Comparison of ENCODE assay signal across 17 cellular contexts in genomic region chr1:92843429-92844352, GRCh38. TPM values are rescaled to one million over a fixed set of nuclear protein-coding genes. Genes with fewer than 3 reads are reported as not detected.
DNase-seq lines count a peak whose midpoint lies in the region; ATAC-seq and TF ChIP-seq lines count a peak whose summit lies in the region.
"Had no signal": no experiment of that assay in that cellular context is flagged by ENCODE, and none has a peak within 500 bp of the region (broad histone marks: within the 10 kb centered on the region; RNA-seq: fewer than 3 reads in every experiment).

No MANE protein-coding gene starts in this region.

- no peak overlapping the region for H3K56ac ChIP-seq in H9 (ENCODE audit: insufficient read length, low read depth, low read length)

- no peaks in the 10 kb centered on the region for H3K27me3 ChIP-seq in H9 (ENCODE audit: insufficient read depth, low read length)
- H3K27me3 ChIP-seq: heart left ventricle had no signal

- H3K27ac Mint-ChIP-seq in activated T-cell treated with anti-CD3 and anti-CD28 coated beads, Interleukin-2, amount 50 U/mL, for 72 hours = peak overlapping the region; percentile 44
- H3K27ac Mint-ChIP-seq in H9 (peak overlapping the region in 1 of 3 experiments; percentile 74; a peak in 1 of 7 replicates), natural killer cell (peak overlapping the region; percentile 67 to 68)
- H3K27ac Mint-ChIP-seq in activated naive CD8-positive, alpha-beta T cell = peak overlapping the region; percentile 18

- no peaks in the 10 kb centered on the region for H4K20me1 ChIP-seq in H9 (ENCODE audit: control insufficient read depth, insufficient read depth, insufficient read length)

- H3K18ac ChIP-seq in H9 (ENCODE audit: insufficient read length, low read depth, low read length) = no peak overlapping the region

- H3K79me1 ChIP-seq in H9 (ENCODE audit: insufficient read depth, low read depth, low read length, poor library complexity, severe bottlenecking) = no peaks in the 10 kb centered on the region

- no peaks in the 10 kb centered on the region for H3K27me3 Mint-ChIP-seq in activated T-cell treated with anti-CD3 and anti-CD28 coated beads, Interleukin-2, amount 50 U/mL, for 72 hours (ENCODE audit: low read depth)
- H3K27me3 Mint-ChIP-seq in H9 (ENCODE audit: low read depth) (no peaks in the 10 kb centered on the region), natural killer cell (ENCODE audit: low read depth in 2 of 2) (no peaks in the 10 kb centered on the region)
- no peaks in the 10 kb centered on the region for H3K27me3 Mint-ChIP-seq in activated naive CD8-positive, alpha-beta T cell

- no peak overlapping the region for H2BK20ac ChIP-seq in H9 (ENCODE audit: low read depth, low read length, poor library complexity, severe bottlenecking)

- H3K4me1 Mint-ChIP-seq in activated T-cell treated with anti-CD3 and anti-CD28 coated beads, Interleukin-2, amount 50 U/mL, for 72 hours (ENCODE audit: low read depth) = peaks cover 17% of the 10 kb centered on the region
- no peaks in the 10 kb centered on the region for H3K4me1 Mint-ChIP-seq in H9
- peaks cover 26% of the 10 kb centered on the region for H3K4me1 Mint-ChIP-seq in activated naive CD8-positive, alpha-beta T cell (ENCODE audit: low read depth)
- peaks cover 25% of the 10 kb centered on the region in 2 donors for H3K4me1 Mint-ChIP-seq in natural killer cell

- no peak overlapping the region for H2AK5ac ChIP-seq in H9 (ENCODE audit: insufficient read length, low read length)

- H3K23ac ChIP-seq in H9 (ENCODE audit: insufficient read length, low read depth, low read length) = no peak overlapping the region

- no peak overlapping the region for H2AFZ ChIP-seq in H9 (ENCODE audit: low read length)

- no peak overlapping the region for H2BK15ac ChIP-seq in H9 (ENCODE audit: low read depth, low read length)

- H3K27ac ChIP-seq in H9 (ENCODE audit: insufficient read length, low read depth, low read length) = peak overlapping the region; percentile 23
- H3K27ac ChIP-seq: heart left ventricle, WERI-Rb-1 had no signal

- H3K4me1 ChIP-seq in H9 (ENCODE audit: insufficient read depth, low read length) = no peaks in the 10 kb centered on the region

- peaks cover 10 to 40% of the 10 kb centered on the region in 2 donors for H3K36me3 Mint-ChIP-seq in activated T-cell treated with anti-CD3 and anti-CD28 coated beads, Interleukin-2, amount 50 U/mL, for 72 hours (ENCODE audit: insufficient read depth in 2 of 2)
- H3K36me3 Mint-ChIP-seq in H9 (ENCODE audit: insufficient read depth in 1 of 3, low read depth in 3 of 3) = peaks cover 39 to 57% (median 52%) of the 10 kb centered on the region in 3 experiments
- H3K36me3 Mint-ChIP-seq in activated naive CD8-positive, alpha-beta T cell = peaks cover 23% of the 10 kb centered on the region
- H3K36me3 Mint-ChIP-seq in natural killer cell = peaks cover 18% of the 10 kb centered on the region

- no peak overlapping the region for H3K4me2 ChIP-seq in H9 (ENCODE audit: insufficient read depth, insufficient read length, low read length)

- no peak overlapping the region for H3K14ac ChIP-seq in H9 (ENCODE audit: insufficient read depth, low read length)

- H3K9me3 ChIP-seq in H9 (ENCODE audit: control insufficient read depth, low read depth, low read length) = no peaks in the 10 kb centered on the region
- H3K9me3 ChIP-seq: heart left ventricle had no signal

- TF ChIP-seq CTCF in H9 (conservative IDR thresholded peaks at IDR 0.05) (no peak), natural killer cell (IDR thresholded peaks at IDR 0.05) (no peak)

- H4K5ac ChIP-seq in H9 (ENCODE audit: insufficient read length, low read depth, low read length) = no peak overlapping the region

- ATAC-seq in activated T-cell treated with anti-CD3 and anti-CD28 coated beads, Interleukin-2, amount 50 U/mL, for 72 hours (replicated peaks in 1 of 2) = no peak
- no peak for ATAC-seq in natural killer cell
- ATAC-seq in GM21360 (IDR thresholded peaks at IDR 0.05; ENCODE audit: unreplicated experiment) = no peak
- ATAC-seq in HG02763 (IDR thresholded peaks at IDR 0.05; ENCODE audit: unreplicated experiment) = no peak
- ATAC-seq: right cardiac atrium had no signal

- no peak overlapping the region for H3T11ph ChIP-seq in H9 (ENCODE audit: low read length)

- H2BK5ac ChIP-seq in H9 (ENCODE audit: insufficient read length, low read length) = no peak overlapping the region

- intact Hi-C loops in natural killer cell (cut with micrococcal nuclease) = no loop called here

- no peak overlapping the region for H2BK120ac ChIP-seq in H9 (ENCODE audit: low read depth, low read length, poor library complexity, severe bottlenecking)

- H3K23me2 ChIP-seq in H9 (ENCODE audit: insufficient read length, low read depth, low read length, poor library complexity, severe bottlenecking) = no peaks in the 10 kb centered on the region

- H3K9me3 Mint-ChIP-seq in activated T-cell treated with anti-CD3 and anti-CD28 coated beads, Interleukin-2, amount 50 U/mL, for 72 hours = no peaks in the 10 kb centered on the region
- H3K9me3 Mint-ChIP-seq in H9 (no peaks in the 10 kb centered on the region), natural killer cell (no peaks in the 10 kb centered on the region)
- H3K9me3 Mint-ChIP-seq in activated naive CD8-positive, alpha-beta T cell (ENCODE audit: low read depth) = no peaks in the 10 kb centered on the region
- H3K9me3 Mint-ChIP-seq: activated naive CD4-positive, alpha-beta T cell treated with anti-CD3 and anti-CD28 coated beads for 36 hours had no signal

- H3K79me2 ChIP-seq in H9 (ENCODE audit: insufficient read depth, low read length) = no peaks in the 10 kb centered on the region; the same call in 1 of the 2 replicates

- H2BK12ac ChIP-seq in H9 (ENCODE audit: insufficient read length, low read depth, low read length) = no peak overlapping the region

- H3K9ac ChIP-seq in H9 (ENCODE audit: extremely low read depth, insufficient read length, low read length) = no peak overlapping the region

- no CpG with 5 or more reads among the region's 8 CpGs for WGBS in H9 (ENCODE audit: extremely low coverage, insufficient read length, low lambda C conversion rate)

- no peak for DNase-seq in activated T-cell treated with anti-CD3 and anti-CD28 coated beads, Interleukin-2, amount 50 U/mL, for 72 hours
- DNase-seq in activated T-cell treated with anti-CD3 and anti-CD28 coated beads for 4 hours (no peak), H9 (no peak), natural killer cell (no peak), DMS79 treated with DMSO at 0.1 percent for 48 hours (lab: John Stamatoyannopoulos, UW) (no peak)
- DNase-seq: activated naive CD4-positive, alpha-beta T cell treated with anti-CD3 and anti-CD28 coated beads for 36 hours; GDM1; heart left ventricle; midbrain; NCI-H1092 treated with DMSO at 0.1 percent for 48 hours; right cardiac atrium; RPMI8226; substantia nigra; WERI-Rb-1 had no signal

- no peak overlapping the region for H4K91ac ChIP-seq in H9 (ENCODE audit: insufficient read length, low read depth, low read length)

- no peak overlapping the region for H3K4me3 Mint-ChIP-seq in activated T-cell treated with anti-CD3 and anti-CD28 coated beads, Interleukin-2, amount 50 U/mL, for 72 hours
- H3K4me3 Mint-ChIP-seq in H9 (no peak overlapping the region), natural killer cell (no peak overlapping the region)
- H3K4me3 Mint-ChIP-seq in activated naive CD8-positive, alpha-beta T cell = no peak overlapping the region
- H3K4me3 Mint-ChIP-seq: activated naive CD4-positive, alpha-beta T cell treated with anti-CD3 and anti-CD28 coated beads for 36 hours had no signal

- no peak overlapping the region for H3K4ac ChIP-seq in H9 (ENCODE audit: low read depth, low read length)

- H4K8ac ChIP-seq in H9 (replicated peaks; ENCODE audit: insufficient read length, low read depth, low read length) = no peak overlapping the region

RNA-seq across cellular contexts. Expression of gene RPL5, which starts 11.9 kb away (rescaled TPM):
- 1,000 to 10,000 TPM; 1,534 to 1,619 TPM for total RNA-seq in activated T-cell treated with anti-CD3 and anti-CD28 coated beads, Interleukin-2, amount 50 U/mL, for 72 hours
- total RNA-seq in H9 (2021) (1,586 and 1,608 TPM in 2 replicates), natural killer cell (100 to 1,000 TPM; 573 to 679 (median 647) TPM)

RNA-seq across cellular contexts. Expression of gene EVI5, which starts 58.8 kb away (rescaled TPM):
- total RNA-seq in activated T-cell treated with anti-CD3 and anti-CD28 coated beads, Interleukin-2, amount 50 U/mL, for 72 hours = 10 to 100 TPM; 30.8 to 40.1 TPM
- total RNA-seq in H9 (2021) = 9.7 and 10.5 TPM in 2 replicates
- 1 to 10 TPM; 3.9 to 6.0 (median 5.5) TPM for total RNA-seq in natural killer cell
